Comparison of ENCODE assay signal across 13 cellular contexts in the genomic region with DNA sequence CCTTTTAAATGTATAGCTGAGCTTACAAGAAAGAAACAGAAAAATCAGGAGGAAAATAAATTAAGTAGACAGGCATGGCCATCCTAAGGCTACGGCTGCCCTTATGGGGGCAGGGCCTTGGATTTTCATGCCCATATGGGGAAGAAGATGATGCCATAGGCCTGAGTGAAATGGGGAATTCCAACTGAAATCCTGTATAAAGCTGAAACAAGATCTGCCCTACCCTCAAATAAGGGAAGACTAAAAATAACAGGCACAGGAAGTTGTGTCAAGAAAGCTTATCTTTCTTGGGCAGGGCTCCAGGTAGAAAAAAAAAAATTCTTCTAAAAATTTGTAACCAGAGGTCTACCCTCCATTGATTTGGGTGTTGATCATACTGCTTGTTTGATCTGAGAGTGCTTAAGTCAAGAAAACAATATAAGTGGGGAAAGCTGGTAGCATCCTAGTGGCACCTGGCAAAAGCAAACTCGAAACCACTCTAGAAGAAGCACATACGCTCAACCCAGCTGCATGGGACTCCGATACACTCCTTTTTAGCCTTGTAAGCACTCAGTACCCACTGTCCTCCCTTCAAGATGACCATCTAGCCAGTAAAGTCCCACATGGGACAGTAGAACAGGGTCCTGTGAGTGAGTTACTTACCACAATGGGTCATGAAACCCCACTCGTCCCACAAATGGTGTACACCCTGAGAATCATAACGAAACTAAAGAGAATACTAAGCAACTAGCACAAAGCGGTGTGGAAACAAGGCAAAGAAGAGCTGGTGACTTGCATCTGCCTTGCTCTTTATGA. TPM values are rescaled to one million over a fixed set of nuclear protein-coding genes. Genes with fewer than 3 reads are reported as not detected.
DNase-seq lines count a peak whose midpoint lies in the region; ATAC-seq, FAIRE-seq and TF ChIP-seq lines count a peak whose summit lies in the region.
"Had no signal": no experiment of that assay in that cellular context is flagged by ENCODE, and none has a peak within 500 bp of the region (broad histone marks: within the 10 kb centered on the region; RNA-seq: fewer than 3 reads in every experiment).

No MANE protein-coding gene starts in this region.

- POLR2A ChIA-PET in CD4-positive, alpha-beta T cell (lab: Charles Lee): no interaction called here

- peaks cover 6 to 23% of the 10 kb centered on the region in 2 donors for H3K4me1 Mint-ChIP-seq in stimulated activated naive B cell treated with anti-CD40 and anti-IgM and Interleukin-4, amounts not matched to agents 10 μg/mL and 1 μg/mL and 100 μg/mL, for 72 hours
- no peaks in the 10 kb centered on the region for H3K4me1 Mint-ChIP-seq in CD4-positive, alpha-beta T cell (ENCODE audit: low read depth)

- TF ChIP-seq CTCF in CD4-positive, alpha-beta T cell (IDR thresholded peaks at IDR 0.05): no peak

- DNase-seq in NCI-H2171 treated with DMSO at 0.1 percent for 48 hours (lab: John Stamatoyannopoulos, UW) (peak; percentile 10), NCI-H2171 (lab: John Stamatoyannopoulos, UW) (no peak), RCC 7860 (ENCODE audit: low spot score) (peak; percentile 32), amygdala (lab: John Stamatoyannopoulos, UW) (no peak)
- DNase-seq in stimulated activated naive B cell treated with anti-CD40 and anti-IgM and Interleukin-4, amounts not matched to agents 10 μg/mL and 1 μg/mL and 100 μg/mL, for 72 hours: no peak
- no peak for DNase-seq in CD4-positive, alpha-beta T cell
- DNase-seq: activated naive CD4-positive, alpha-beta T cell; effector CD4-positive, alpha-beta T cell; WERI-Rb-1 had no signal

- ATAC-seq in HG02938 (IDR thresholded peaks at IDR 0.05; ENCODE audit: unreplicated experiment) (peak; percentile 65), GM21737 (IDR thresholded peaks at IDR 0.05; ENCODE audit: unreplicated experiment) (no peak)
- ATAC-seq in stimulated activated naive B cell treated with anti-CD40 and anti-IgM and Interleukin-4, amounts not matched to agents 10 μg/mL and 1 μg/mL and 100 μg/mL, for 72 hours (replicated peaks): no peak
- no peak for ATAC-seq in CD4-positive, alpha-beta T cell (ENCODE audit: poor library complexity)
- ATAC-seq: Right ventricle myocardium inferior had no signal

- peak overlapping the region; percentile 65 for H3K27ac Mint-ChIP-seq in stimulated activated naive B cell treated with anti-CD40 and anti-IgM and Interleukin-4, amounts not matched to agents 10 μg/mL and 1 μg/mL and 100 μg/mL, for 72 hours
- H3K27ac Mint-ChIP-seq in CD4-positive, alpha-beta T cell: no peak overlapping the region

- FAIRE-seq in RCC 7860 (lab: Jason Lieb, UNC): no peak
- FAIRE-seq: G401.6 had no signal

- H3K9me3 Mint-ChIP-seq in stimulated activated naive B cell treated with anti-CD40 and anti-IgM and Interleukin-4, amounts not matched to agents 10 μg/mL and 1 μg/mL and 100 μg/mL, for 72 hours: peaks cover 2 to 4% of the 10 kb centered on the region in 2 donors
- peaks cover 5% of the 10 kb centered on the region for H3K9me3 Mint-ChIP-seq in CD4-positive, alpha-beta T cell

- intact Hi-C loops in CD4-positive, alpha-beta T cell (cut with DNase I, micrococcal nuclease): no loop called here

- H3K27me3 Mint-ChIP-seq in stimulated activated naive B cell treated with anti-CD40 and anti-IgM and Interleukin-4, amounts not matched to agents 10 μg/mL and 1 μg/mL and 100 μg/mL, for 72 hours: peaks cover 0 to under 1% of the 10 kb centered on the region in 2 donors
- peaks cover 19% of the 10 kb centered on the region for H3K27me3 Mint-ChIP-seq in CD4-positive, alpha-beta T cell

- CTCF ChIA-PET in CD4-positive, alpha-beta T cell (lab: Charles Lee): no interaction called here

- no peaks in the 10 kb centered on the region for H3K27me3 ChIP-seq in CD4-positive, alpha-beta T cell (ENCODE audit: control insufficient read depth, insufficient read depth, low read length)

- no peak overlapping the region for H3K4me3 Mint-ChIP-seq in stimulated activated naive B cell treated with anti-CD40 and anti-IgM and Interleukin-4, amounts not matched to agents 10 μg/mL and 1 μg/mL and 100 μg/mL, for 72 hours
- no peak overlapping the region for H3K4me3 Mint-ChIP-seq in CD4-positive, alpha-beta T cell

- no peaks in the 10 kb centered on the region for H3K9me3 ChIP-seq in CD4-positive, alpha-beta T cell (ENCODE audit: control insufficient read depth, low read length)

- H3K27ac ChIP-seq in CD4-positive, alpha-beta T cell (ENCODE audit: low read depth, low read length): no peak overlapping the region
- H3K27ac ChIP-seq: WERI-Rb-1 had no signal

- peaks cover 9 to 44% of the 10 kb centered on the region in 2 donors for H3K36me3 Mint-ChIP-seq in stimulated activated naive B cell treated with anti-CD40 and anti-IgM and Interleukin-4, amounts not matched to agents 10 μg/mL and 1 μg/mL and 100 μg/mL, for 72 hours
- no peaks in the 10 kb centered on the region for H3K36me3 Mint-ChIP-seq in CD4-positive, alpha-beta T cell (ENCODE audit: low read depth)

RNA-seq across cellular contexts. Expression of gene DNAH7, which starts 22.3 kb away (rescaled TPM):
- total RNA-seq in CD4-positive, alpha-beta T cell: not detected

Comparison
In these comparisons a context has a peak if more than half of its experiments do, and no peak if none do; other contexts are left out.
1. DNase-seq: peak in NCI-H2171 treated with DMSO at 0.1 percent for 48 hours (single experiment) and RCC 7860 (single experiment); none in NCI-H2171 (single experiment), stimulated activated naive B cell treated with anti-CD40 and anti-IgM and Interleukin-4, amounts not matched to agents 10 μg/mL and 1 μg/mL and 100 μg/mL, for 72 hours (single experiment), amygdala (0 of 56) and CD4-positive, alpha-beta T cell (0 of 10).